ENCODE assay signal across 8 cellular contexts in genomic region chr4:47668810-47669408, GRCh38.
DNase-seq lines count a peak whose midpoint lies in the region; ATAC-seq and TF ChIP-seq lines count a peak whose summit lies in the region.

No MANE protein-coding gene starts in this region.

- in situ Hi-C loops in HAP-1 (cut with MboI; ENCODE audit: low sequenced_read_pairs), result no loop called here

- peak; percentile 30 for DNase-seq in activated naive CD4-positive, alpha-beta T cell treated with anti-CD3 and anti-CD28 coated beads, Interleukin-2, amount 10 ng/mL, durations not matched to agents 7 days and 5 days
- DNase-seq in activated naive CD4-positive, alpha-beta T cell treated with anti-CD3 and anti-CD28 coated beads, Interleukin-2, amount 50 U/mL, for 16 hours, result no peak
- peak; percentile 25 to 49 for DNase-seq in HAP-1 (ENCODE audit: low spot score in 2 of 2)
- peak; percentile 12 for DNase-seq in NCI-H1048 (lab: John Stamatoyannopoulos, UW)
- DNase-seq in WERI-Rb-1, result peak; percentile 16
- peak; percentile 56 for DNase-seq in glomerular visceral epithelial cell (ENCODE audit: extremely low spot score)
- peak; percentile 14 for DNase-seq in retinal pigment epithelial cell (ENCODE audit: low read depth)

- H3K27ac Mint-ChIP-seq in activated naive CD4-positive, alpha-beta T cell treated with anti-CD3 and anti-CD28 coated beads, Interleukin-2, amount 10 ng/mL, durations not matched to agents 7 days and 5 days, result no peak overlapping the region

- H3K27me3 ChIP-seq in HAP-1 (ENCODE audit: low read depth) (no peaks in the 10 kb centered on the region), WERI-Rb-1 (ENCODE audit: insufficient read depth, low read depth, severe bottlenecking) (no peaks in the 10 kb centered on the region)

- no peak for ATAC-seq in HG03469 (IDR thresholded peaks at IDR 0.05; ENCODE audit: unreplicated experiment)

- TF ChIP-seq CTCF in WERI-Rb-1 (IDR thresholded peaks at IDR 0.05; ENCODE audit: low read depth, low read length) (peak; percentile 51), retinal pigment epithelial cell (conservative IDR thresholded peaks at IDR 0.05; ENCODE audit: low read depth, low read length) (peak; percentile 72)

- no peaks in the 10 kb centered on the region for H3K4me1 Mint-ChIP-seq in activated naive CD4-positive, alpha-beta T cell treated with anti-CD3 and anti-CD28 coated beads, Interleukin-2, amount 10 ng/mL, durations not matched to agents 7 days and 5 days

- CTCF ChIA-PET in activated naive CD4-positive, alpha-beta T cell treated with anti-CD3 and anti-CD28 coated beads, Interleukin-2, amount 10 ng/mL, durations not matched to agents 7 days and 5 days (lab: Charles Lee), result interaction anchor here (0.6 to 2.7 kb wide), 6 partner anchors 18 to 514 kb away, joined by 3 to 20 read pairs (median 3); no protein-coding TSS in a partner anchor

- H3K36me3 Mint-ChIP-seq in activated naive CD4-positive, alpha-beta T cell treated with anti-CD3 and anti-CD28 coated beads, Interleukin-2, amount 10 ng/mL, durations not matched to agents 7 days and 5 days, result no peaks in the 10 kb centered on the region

- H3K9me3 ChIP-seq in HAP-1 (no peaks in the 10 kb centered on the region), WERI-Rb-1 (ENCODE audit: severe bottlenecking) (no peaks in the 10 kb centered on the region)

- H3K27ac ChIP-seq in WERI-Rb-1, result no peak overlapping the region

- H3K4me3 ChIP-seq in HAP-1 (no peak overlapping the region), WERI-Rb-1 (ENCODE audit: low read depth, low read length) (no peak overlapping the region), retinal pigment epithelial cell (ENCODE audit: low read length) (no peak overlapping the region)

- no peak overlapping the region for H3K4me3 Mint-ChIP-seq in activated naive CD4-positive, alpha-beta T cell treated with anti-CD3 and anti-CD28 coated beads, Interleukin-2, amount 10 ng/mL, durations not matched to agents 7 days and 5 days

- H3K4me1 ChIP-seq in HAP-1, result no peaks in the 10 kb centered on the region

- H3K9me3 Mint-ChIP-seq in activated naive CD4-positive, alpha-beta T cell treated with anti-CD3 and anti-CD28 coated beads, Interleukin-2, amount 10 ng/mL, durations not matched to agents 7 days and 5 days, result no peaks in the 10 kb centered on the region

- no peaks in the 10 kb centered on the region for H3K36me3 ChIP-seq in HAP-1 (replicated peaks)
- no peaks in the 10 kb centered on the region for H3K36me3 ChIP-seq in WERI-Rb-1

- peaks cover 9% of the 10 kb centered on the region for H3K27me3 Mint-ChIP-seq in activated naive CD4-positive, alpha-beta T cell treated with anti-CD3 and anti-CD28 coated beads, Interleukin-2, amount 10 ng/mL, durations not matched to agents 7 days and 5 days
